Comparison of ENCODE assay signal across 1 cellular context in genomic region chr22:45548441-45548840, GRCh38.
TF ChIP-seq lines count a peak whose summit lies in the region.

No MANE protein-coding gene starts in this region.

TF ChIP-seq in IMR-90, 13 proteins besides CTCF, POLR2A, EP300 and RAD21:
- no peak for TF ChIP-seq NFE2L2 (IDR thresholded peaks at IDR 0.05; ENCODE audit: low read depth, low read length)
- no peak for TF ChIP-seq CEBPB (IDR thresholded peaks at IDR 0.05; ENCODE audit: low read depth, low read length)
- no peak for TF ChIP-seq SMC3 (IDR thresholded peaks at IDR 0.05; ENCODE audit: low read depth, low read length)
- TF ChIP-seq BHLHE40 (IDR thresholded peaks at IDR 0.05; ENCODE audit: low read depth, low read length) = no peak
- TF ChIP-seq RFX5 (IDR thresholded peaks at IDR 0.05; ENCODE audit: low read depth, low read length) = no peak
- no peak for TF ChIP-seq CHD1 (IDR thresholded peaks at IDR 0.05; ENCODE audit: low read depth, low read length)
- TF ChIP-seq MXI1 (IDR thresholded peaks at IDR 0.05; ENCODE audit: borderline replicate concordance, low read depth, low read length) = no peak
- TF ChIP-seq MAZ (IDR thresholded peaks at IDR 0.05; ENCODE audit: borderline replicate concordance, low read depth, low read length) = no peak
- TF ChIP-seq RCOR1 (IDR thresholded peaks at IDR 0.05; ENCODE audit: insufficient replicate concordance, low read length) = no peak
- TF ChIP-seq FOS (IDR thresholded peaks at IDR 0.05; ENCODE audit: low read depth, low read length) = no peak
- no peak for TF ChIP-seq ELK1 (IDR thresholded peaks at IDR 0.05; ENCODE audit: borderline replicate concordance, low read depth, low read length)
- no peak for TF ChIP-seq MAFK (IDR thresholded peaks at IDR 0.05; ENCODE audit: low read depth, low read length)
- no peak for TF ChIP-seq USF2 (IDR thresholded peaks at IDR 0.05; ENCODE audit: low read depth, low read length)
